ENCODE assay signal across 9 cellular contexts in genomic region chr3:100896994-100897393, GRCh38.
"Had no signal": no experiment of that assay in that cellular context is flagged by ENCODE, and none has a peak within 500 bp of the region (broad histone marks: within the 10 kb centered on the region; RNA-seq: fewer than 3 reads in every experiment).

No MANE protein-coding gene starts in this region.

- H3K36me3 Mint-ChIP-seq: IgD-negative memory B cell had no signal

- ATAC-seq: HCT116 had no signal

- H3K27ac Mint-ChIP-seq: HFFc6, IgD-negative memory B cell had no signal

- H3K27ac ChIP-seq: GM23248, HL-60 had no signal

- H3K9ac ChIP-seq: GM23248 had no signal

- H3K9me3 Mint-ChIP-seq: HFFc6, IgD-negative memory B cell had no signal

- H3K4me1 ChIP-seq: HAP-1 had no signal

- H3K36me3 ChIP-seq: HAP-1 had no signal

- H2AFZ ChIP-seq: GM23248 had no signal

- H3K9me3 ChIP-seq: HAP-1 had no signal

- H3K27me3 Mint-ChIP-seq: IgD-negative memory B cell had no signal

- DNase-seq: GM23248, GOT3, H7, HFFc6, KG1 had no signal

- H3K4me3 ChIP-seq: GM23248, HAP-1 had no signal

- H3K4me3 Mint-ChIP-seq: HFFc6, IgD-negative memory B cell had no signal
